16 cellular contexts compared by ENCODE assay signal in genomic region chr20:33654680-33655161, GRCh38. TPM values are rescaled to one million over a fixed set of nuclear protein-coding genes. Genes with fewer than 3 reads are reported as not detected.
DNase-seq lines count a peak whose midpoint lies in the region; ATAC-seq and TF ChIP-seq lines count a peak whose summit lies in the region.
"Had no signal": no experiment of that assay in that cellular context is flagged by ENCODE, and none has a peak within 500 bp of the region (broad histone marks: within the 10 kb centered on the region; RNA-seq: fewer than 3 reads in every experiment).

No MANE protein-coding gene starts in this region.

- no peaks in the 10 kb centered on the region for H4K20me1 ChIP-seq in H9 (ENCODE audit: control insufficient read depth, insufficient read depth, insufficient read length)

- no peaks in the 10 kb centered on the region for H3K9me3 Mint-ChIP-seq in activated T-cell treated with anti-CD3 and anti-CD28 coated beads, Interleukin-2, amount 50 U/mL, for 24 hours
- H3K9me3 Mint-ChIP-seq in H9 = no peaks in the 10 kb centered on the region; a peak in 1 of 5 replicates
- H3K9me3 Mint-ChIP-seq in glutamatergic neuron (ENCODE audit: unreplicated experiment) = peaks cover 24% of the 10 kb centered on the region
- no peaks in the 10 kb centered on the region for H3K9me3 Mint-ChIP-seq in progenitor cell of endocrine pancreas (ENCODE audit: low read depth)

- H4K5ac ChIP-seq in H9 (ENCODE audit: insufficient read length, low read depth, low read length) = no peak overlapping the region

- no peak overlapping the region for H3K18ac ChIP-seq in H9 (ENCODE audit: insufficient read length, low read depth, low read length)

- H3K79me1 ChIP-seq in H9 (ENCODE audit: insufficient read depth, low read depth, low read length, poor library complexity, severe bottlenecking) = no peaks in the 10 kb centered on the region

- TF ChIP-seq CTCF in H9 (conservative IDR thresholded peaks at IDR 0.05) (no peak), glutamatergic neuron (IDR thresholded peaks at IDR 0.05; ENCODE audit: partially characterized antibody, unreplicated experiment) (no peak), progenitor cell of endocrine pancreas (IDR thresholded peaks at IDR 0.05; ENCODE audit: unreplicated experiment) (no peak)

- no peak overlapping the region for H2BK20ac ChIP-seq in H9 (ENCODE audit: low read depth, low read length, poor library complexity, severe bottlenecking)

- H3K56ac ChIP-seq in H9 (ENCODE audit: insufficient read length, low read depth, low read length) = no peak overlapping the region

- H2AK5ac ChIP-seq in H9 (ENCODE audit: insufficient read length, low read length) = no peak overlapping the region

- H4K8ac ChIP-seq in H9 (replicated peaks; ENCODE audit: insufficient read length, low read depth, low read length) = no peak overlapping the region

- H3T11ph ChIP-seq in H9 (ENCODE audit: low read length) = no peak overlapping the region

- H3K4me1 ChIP-seq in H9 (ENCODE audit: insufficient read depth, low read length) = no peaks in the 10 kb centered on the region

- H2BK12ac ChIP-seq in H9 (ENCODE audit: insufficient read length, low read depth, low read length) = no peak overlapping the region

- WGBS in H9 (ENCODE audit: extremely low coverage, insufficient read length, low lambda C conversion rate) = no CpG with 5 or more reads among the region's 14 CpGs

- no peak overlapping the region for H2BK5ac ChIP-seq in H9 (ENCODE audit: insufficient read length, low read length)

- no peak overlapping the region for H2AFZ ChIP-seq in H9 (ENCODE audit: low read length)

- no peak overlapping the region for H3K4ac ChIP-seq in H9 (ENCODE audit: low read depth, low read length)

- H4K91ac ChIP-seq in H9 (ENCODE audit: insufficient read length, low read depth, low read length) = no peak overlapping the region

- H3K23ac ChIP-seq in H9 (ENCODE audit: insufficient read length, low read depth, low read length) = no peak overlapping the region

- no peaks in the 10 kb centered on the region for H3K79me2 ChIP-seq in H9 (ENCODE audit: insufficient read depth, low read length)

- H3K27me3 Mint-ChIP-seq in activated T-cell treated with anti-CD3 and anti-CD28 coated beads, Interleukin-2, amount 50 U/mL, for 24 hours = no peaks in the 10 kb centered on the region
- H3K27me3 Mint-ChIP-seq in H9 (ENCODE audit: low read depth) (no peaks in the 10 kb centered on the region), glutamatergic neuron (ENCODE audit: unreplicated experiment) (peaks cover 14% of the 10 kb centered on the region), progenitor cell of endocrine pancreas (no peaks in the 10 kb centered on the region)

- no peak overlapping the region for H3K4me2 ChIP-seq in H9 (ENCODE audit: insufficient read depth, insufficient read length, low read length)
- H3K4me2 ChIP-seq: smooth muscle cell had no signal

- no peak for DNase-seq in activated T-cell treated with anti-CD3 and anti-CD28 coated beads, Interleukin-2, amount 50 U/mL, for 24 hours
- DNase-seq in activated T-cell treated with anti-CD3 and anti-CD28 coated beads, Interleukin-2, amount 50 U/mL, for 1 hour = no peak
- no peak for DNase-seq in H9
- DNase-seq in glutamatergic neuron = no peak
- no peak for DNase-seq in progenitor cell of endocrine pancreas (ENCODE audit: low spot score, unreplicated experiment)
- DNase-seq in mucosa of gallbladder (ENCODE audit: low spot score) = no peak
- DNase-seq: dermis blood vessel endothelial cell, esophagus squamous epithelium, T1000 had no signal

- H2BK15ac ChIP-seq in H9 (ENCODE audit: low read depth, low read length) = no peak overlapping the region

- no peak overlapping the region for H3K4me3 Mint-ChIP-seq in activated T-cell treated with anti-CD3 and anti-CD28 coated beads, Interleukin-2, amount 50 U/mL, for 24 hours
- H3K4me3 Mint-ChIP-seq in H9 = no peak overlapping the region
- H3K4me3 Mint-ChIP-seq in glutamatergic neuron (ENCODE audit: unreplicated experiment) = no peak overlapping the region
- H3K4me3 Mint-ChIP-seq in progenitor cell of endocrine pancreas (ENCODE audit: low read depth) = no peak overlapping the region

- H3K9me3 ChIP-seq in H9 (ENCODE audit: control insufficient read depth, low read depth, low read length) = no peaks in the 10 kb centered on the region
- H3K9me3 ChIP-seq: esophagus squamous epithelium, neutrophil had no signal

- H2BK120ac ChIP-seq in H9 (ENCODE audit: low read depth, low read length, poor library complexity, severe bottlenecking) = no peak overlapping the region

- peaks cover 41% of the 10 kb centered on the region for H3K4me1 Mint-ChIP-seq in activated T-cell treated with anti-CD3 and anti-CD28 coated beads, Interleukin-2, amount 50 U/mL, for 24 hours (ENCODE audit: low read depth)
- peaks cover 23 to 25% of the 10 kb centered on the region in 2 experiments for H3K4me1 Mint-ChIP-seq in H9
- H3K4me1 Mint-ChIP-seq in glutamatergic neuron (ENCODE audit: low read depth, unreplicated experiment) = peaks cover 40% of the 10 kb centered on the region
- peaks cover 49% of the 10 kb centered on the region for H3K4me1 Mint-ChIP-seq in progenitor cell of endocrine pancreas (ENCODE audit: low read depth)

- peak overlapping the region; percentile 27; the same call in 1 of the 2 replicates for H3K14ac ChIP-seq in H9 (ENCODE audit: insufficient read depth, low read length)

- H3K9ac ChIP-seq in H9 (ENCODE audit: extremely low read depth, insufficient read length, low read length) = no peak overlapping the region

- no peak overlapping the region for H3K27ac ChIP-seq in H9 (ENCODE audit: insufficient read length, low read depth, low read length)
- H3K27ac ChIP-seq: HL-60, neutrophil, RWPE1 had no signal

- peaks cover 6% of the 10 kb centered on the region for H3K36me3 Mint-ChIP-seq in activated T-cell treated with anti-CD3 and anti-CD28 coated beads, Interleukin-2, amount 50 U/mL, for 24 hours (ENCODE audit: low read depth)
- peaks cover 0 to 31% (median 4%) of the 10 kb centered on the region in 3 experiments; a peak in 5 of 7 replicates for H3K36me3 Mint-ChIP-seq in H9 (ENCODE audit: insufficient read depth in 1 of 3, low read depth in 3 of 3)
- H3K36me3 Mint-ChIP-seq in glutamatergic neuron (ENCODE audit: unreplicated experiment) = no peaks in the 10 kb centered on the region
- H3K36me3 Mint-ChIP-seq in progenitor cell of endocrine pancreas (ENCODE audit: insufficient read depth) = peaks cover 2% of the 10 kb centered on the region

- H3K27me3 ChIP-seq in H9 (ENCODE audit: insufficient read depth, low read length) = no peaks in the 10 kb centered on the region
- H3K27me3 ChIP-seq: esophagus squamous epithelium had no signal

- H3K23me2 ChIP-seq in H9 (ENCODE audit: insufficient read length, low read depth, low read length, poor library complexity, severe bottlenecking) = no peaks in the 10 kb centered on the region

- ATAC-seq in GM18517 (IDR thresholded peaks at IDR 0.05; ENCODE audit: unreplicated experiment) (no peak), GM18870 (IDR thresholded peaks at IDR 0.05; ENCODE audit: unreplicated experiment) (no peak)

- H3K27ac Mint-ChIP-seq in activated T-cell treated with anti-CD3 and anti-CD28 coated beads, Interleukin-2, amount 50 U/mL, for 24 hours = peak overlapping the region; percentile 29
- H3K27ac Mint-ChIP-seq in H9 (peak overlapping the region in 1 of 3 experiments; percentile 85; a peak in 2 of 7 replicates), glutamatergic neuron (ENCODE audit: unreplicated experiment) (peak overlapping the region; percentile 4), progenitor cell of endocrine pancreas (peak overlapping the region; percentile 93)

RNA-seq across cellular contexts. Expression of gene C20orf144, which starts 7.4 kb away (rescaled TPM):
- total RNA-seq in H9 (2021) (0.24 and 0.26 TPM in 2 replicates), glutamatergic neuron (ENCODE audit: unreplicated experiment) (not detected), progenitor cell of endocrine pancreas (0.27 TPM in 1 of 2 replicates, not detected in the other), mucosa of gallbladder (0.09 TPM)
- total RNA-seq: dermis blood vessel endothelial cell, esophagus squamous epithelium, left lobe of liver had no signal

RNA-seq across cellular contexts. Expression of gene ACTL10, which starts 12.0 kb away (rescaled TPM):
- total RNA-seq in H9 (2021) (0.46 and 0.55 TPM in 2 replicates), glutamatergic neuron (ENCODE audit: unreplicated experiment) (1.0 TPM), progenitor cell of endocrine pancreas (0.36 and 0.38 TPM in 2 replicates), mucosa of gallbladder (4.8 TPM)

RNA-seq across cellular contexts. Expression of gene NECAB3, which starts 19.5 kb away (rescaled TPM):
- 51.5 and 57.7 TPM in 2 replicates for total RNA-seq in H9 (2021)
- total RNA-seq in glutamatergic neuron (ENCODE audit: unreplicated experiment) = 146 TPM
- total RNA-seq in progenitor cell of endocrine pancreas = 68.3 and 74.6 TPM in 2 replicates
- 37.3 TPM for total RNA-seq in mucosa of gallbladder

RNA-seq across cellular contexts. Expression of gene E2F1, which starts 31.5 kb away (rescaled TPM):
- total RNA-seq in H9 (2021) (57.9 and 58.7 TPM in 2 replicates), glutamatergic neuron (ENCODE audit: unreplicated experiment) (66.0 TPM), progenitor cell of endocrine pancreas (26.2 and 26.5 TPM in 2 replicates), mucosa of gallbladder (2.3 TPM)
